ENCODE assay signal across 2 cellular contexts in the genomic region with DNA sequence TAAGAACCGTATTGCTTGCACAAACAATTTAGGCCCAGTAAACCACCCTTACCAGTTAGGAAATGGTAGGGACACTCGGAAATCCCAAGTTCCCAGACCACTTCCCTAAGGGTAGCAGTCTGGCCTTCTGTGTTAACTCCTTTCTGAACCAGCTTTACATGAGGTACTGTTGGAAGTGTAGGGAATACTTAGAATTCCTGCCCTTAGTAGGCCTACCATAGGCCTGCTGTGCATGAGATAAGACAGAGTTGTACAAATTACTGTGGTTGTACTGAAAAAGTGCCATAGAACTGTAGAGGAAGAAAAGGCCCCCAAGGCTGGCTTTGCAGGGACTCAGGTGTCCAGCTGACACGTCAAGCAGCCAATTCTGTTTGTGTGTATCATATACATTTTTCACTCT.
TF ChIP-seq lines count a peak whose summit lies in the region.

No MANE protein-coding gene starts in this region.

TF ChIP-seq in IMR-90, 13 proteins besides CTCF, POLR2A, EP300 and RAD21:
- TF ChIP-seq BHLHE40 (IDR thresholded peaks at IDR 0.05; ENCODE audit: low read depth, low read length) (no peak), RFX5 (IDR thresholded peaks at IDR 0.05; ENCODE audit: low read depth, low read length) (no peak), FOS (IDR thresholded peaks at IDR 0.05; ENCODE audit: low read depth, low read length) (no peak), CEBPB (IDR thresholded peaks at IDR 0.05; ENCODE audit: low read depth, low read length) (no peak), MXI1 (IDR thresholded peaks at IDR 0.05; ENCODE audit: borderline replicate concordance, low read depth, low read length) (no peak), SMC3 (IDR thresholded peaks at IDR 0.05; ENCODE audit: low read depth, low read length) (no peak), MAZ (IDR thresholded peaks at IDR 0.05; ENCODE audit: borderline replicate concordance, low read depth, low read length) (no peak), MAFK (IDR thresholded peaks at IDR 0.05; ENCODE audit: low read depth, low read length) (no peak)
- TF ChIP-seq, protein P1, sequence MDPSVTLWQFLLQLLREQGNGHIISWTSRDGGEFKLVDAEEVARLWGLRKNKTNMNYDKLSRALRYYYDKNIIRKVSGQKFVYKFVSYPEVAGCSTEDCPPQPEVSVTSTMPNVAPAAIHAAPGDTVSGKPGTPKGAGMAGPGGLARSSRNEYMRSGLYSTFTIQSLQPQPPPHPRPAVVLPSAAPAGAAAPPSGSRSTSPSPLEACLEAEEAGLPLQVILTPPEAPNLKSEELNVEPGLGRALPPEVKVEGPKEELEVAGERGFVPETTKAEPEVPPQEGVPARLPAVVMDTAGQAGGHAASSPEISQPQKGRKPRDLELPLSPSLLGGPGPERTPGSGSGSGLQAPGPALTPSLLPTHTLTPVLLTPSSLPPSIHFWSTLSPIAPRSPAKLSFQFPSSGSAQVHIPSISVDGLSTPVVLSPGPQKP (IDR thresholded peaks at IDR 0.05; ENCODE audit: borderline replicate concordance, low read depth, low read length) = no peak

TF ChIP-seq in K562, 482 proteins besides CTCF, POLR2A, EP300 and RAD21:
- TF ChIP-seq ZKSCAN1 (IDR thresholded peaks at IDR 0.05; ENCODE audit: low read depth, low read length) (peak; percentile 51; the same call in 1 of the 2 replicates), FOXJ2 (tag; IDR thresholded peaks at IDR 0.05) (no peak)
- TF ChIP-seq, protein P2, sequence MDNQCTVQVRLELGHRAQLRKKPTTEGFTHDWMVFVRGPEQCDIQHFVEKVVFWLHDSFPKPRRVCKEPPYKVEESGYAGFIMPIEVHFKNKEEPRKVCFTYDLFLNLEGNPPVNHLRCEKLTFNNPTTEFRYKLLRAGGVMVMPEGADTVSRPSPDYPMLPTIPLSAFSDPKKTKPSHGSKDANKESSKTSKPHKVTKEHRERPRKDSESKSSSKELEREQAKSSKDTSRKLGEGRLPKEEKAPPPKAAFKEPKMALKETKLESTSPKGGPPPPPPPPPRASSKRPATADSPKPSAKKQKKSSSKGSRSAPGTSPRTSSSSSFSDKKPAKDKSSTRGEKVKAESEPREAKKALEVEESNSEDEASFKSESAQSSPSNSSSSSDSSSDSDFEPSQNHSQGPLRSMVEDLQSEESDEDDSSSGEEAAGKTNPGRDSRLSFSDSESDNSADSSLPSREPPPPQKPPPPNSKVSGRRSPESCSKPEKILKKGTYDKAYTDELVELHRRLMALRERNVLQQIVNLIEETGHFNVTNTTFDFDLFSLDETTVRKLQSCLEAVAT (IDR thresholded peaks at IDR 0.05) = no peak
